ENCODE assay signal across 12 cellular contexts in the genomic region with DNA sequence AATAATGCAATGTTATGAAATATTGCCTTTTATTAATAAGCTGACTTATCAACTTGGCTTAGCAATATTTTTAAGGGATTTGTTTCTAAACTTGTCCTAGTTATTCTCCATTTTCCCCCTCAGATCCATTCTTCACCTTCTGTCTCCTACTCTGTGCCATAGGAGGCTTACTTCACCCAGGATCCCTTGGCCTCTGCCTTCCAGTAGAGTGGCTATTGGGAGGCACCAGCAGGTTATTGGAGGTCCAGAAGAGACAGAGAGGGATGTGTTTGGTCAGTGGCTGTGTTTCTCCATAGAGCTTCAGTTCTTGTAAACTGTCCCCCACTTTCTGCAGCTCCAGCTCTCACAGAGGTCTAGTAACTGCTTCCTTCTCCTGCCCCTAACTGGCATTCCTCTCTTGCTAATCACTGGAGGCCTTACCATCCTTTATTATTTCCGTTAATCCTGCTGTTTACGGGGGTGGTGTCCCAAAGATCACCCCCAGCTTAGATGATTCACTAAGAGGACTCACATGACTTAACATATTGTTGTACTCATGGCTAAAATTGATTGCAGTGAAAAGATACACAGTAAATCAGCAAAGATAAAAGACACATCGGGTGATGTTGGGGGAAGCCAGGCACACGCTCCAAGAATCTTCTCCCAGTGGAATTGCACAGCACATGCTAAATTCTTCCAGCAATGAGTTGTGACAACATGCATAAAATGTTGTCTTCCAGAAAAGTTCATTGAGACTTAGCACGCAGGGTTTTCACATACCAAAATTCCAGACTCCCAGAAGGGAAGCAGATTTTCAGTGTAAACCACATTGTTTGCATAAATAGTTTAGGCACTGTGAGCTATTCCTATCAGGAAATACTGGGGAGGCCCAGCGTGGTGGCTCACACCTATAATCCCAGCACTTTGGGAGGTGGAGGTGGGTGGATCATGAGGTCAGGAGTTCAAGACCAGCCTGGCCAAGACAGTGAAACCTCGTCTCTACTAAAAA.
DNase-seq lines count a peak whose midpoint lies in the region; ATAC-seq, FAIRE-seq and TF ChIP-seq lines count a peak whose summit lies in the region.
"Had no signal": no experiment of that assay in that cellular context is flagged by ENCODE, and none has a peak within 500 bp of the region (broad histone marks: within the 10 kb centered on the region; RNA-seq: fewer than 3 reads in every experiment).

No MANE protein-coding gene starts in this region.

- DNase-seq in EH (ENCODE audit: low read depth) (peak; percentile 98), RCC 7860 (ENCODE audit: low spot score) (peak; percentile 94), epithelial cell of proximal tubule (ENCODE audit: low read depth) (peak; percentile 52), osteoblast (ENCODE audit: insufficient read length, low spot score, missing footprints) (peak; percentile 81), tibial nerve (ENCODE audit: low spot score in 2 of 2) (no peak)
- DNase-seq: DMS 273 treated with DMSO at 0.1 percent for 48 hours; effector CD4-positive, alpha-beta T cell; NCI-H1048; SHP77 treated with DMSO at 0.1 percent for 48 hours had no signal

- peak in 1 of 2 donors; percentile 60 for TF ChIP-seq EP300 in tibial nerve (IDR thresholded peaks at IDR 0.05)

- H3K27me3 ChIP-seq in osteoblast (ENCODE audit: insufficient read depth, low read length): no peaks in the 10 kb centered on the region
- no peaks in the 10 kb centered on the region for H3K27me3 ChIP-seq in tibial nerve

- TF ChIP-seq CTCF in epithelial cell of proximal tubule (conservative IDR thresholded peaks at IDR 0.05; ENCODE audit: low read depth, low read length) (no peak), osteoblast (IDR thresholded peaks at IDR 0.05; ENCODE audit: extremely low read depth, low read depth, low read length) (no peak), tibial nerve (IDR thresholded peaks at IDR 0.05) (no peak)

- H3K4me1 ChIP-seq in osteoblast (ENCODE audit: insufficient read depth, low read length): peaks cover 34% of the 10 kb centered on the region
- peaks cover 0 to 3% (median 0%) of the 10 kb centered on the region in 4 donors for H3K4me1 ChIP-seq in tibial nerve

- H4K20me1 ChIP-seq in osteoblast (ENCODE audit: insufficient read depth, low read length): no peaks in the 10 kb centered on the region

- ATAC-seq in HG03457 (IDR thresholded peaks at IDR 0.05; ENCODE audit: unreplicated experiment) (no peak), GM18909 (IDR thresholded peaks at IDR 0.05; ENCODE audit: poor library complexity, unreplicated experiment) (no peak), GM21717 (IDR thresholded peaks at IDR 0.05; ENCODE audit: unreplicated experiment) (no peak)

- peak overlapping the region; percentile 89 for H3K27ac ChIP-seq in osteoblast (ENCODE audit: low read depth, low read length)
- no peak overlapping the region for H3K27ac ChIP-seq in tibial nerve

- TF ChIP-seq POLR2A in tibial nerve (IDR thresholded peaks at IDR 0.05): no peak

- H3K4me2 ChIP-seq in osteoblast (ENCODE audit: insufficient read depth, low read length): peak overlapping the region; percentile 25

- peak; percentile 87 for FAIRE-seq in RCC 7860 (lab: Jason Lieb, UNC)

- no peak overlapping the region for H3K4me3 ChIP-seq in epithelial cell of proximal tubule (ENCODE audit: low read depth, low read length)
- H3K4me3 ChIP-seq in osteoblast (ENCODE audit: insufficient read depth, low read length): no peak overlapping the region
- H3K4me3 ChIP-seq in tibial nerve: no peak overlapping the region

- H3K9me3 ChIP-seq in osteoblast (ENCODE audit: low read depth, low read length): no peaks in the 10 kb centered on the region
- no peaks in the 10 kb centered on the region for H3K9me3 ChIP-seq in tibial nerve

- no peaks in the 10 kb centered on the region for H3K79me2 ChIP-seq in osteoblast (ENCODE audit: insufficient read depth, low read length)

- H3K36me3 ChIP-seq in osteoblast (ENCODE audit: insufficient read depth, low read length) (no peaks in the 10 kb centered on the region), tibial nerve (no peaks in the 10 kb centered on the region)

- WGBS in tibial nerve, 2 donors: 40% methylated on average over 7 of the region's 7 CpGs

- no peak overlapping the region for H2AFZ ChIP-seq in osteoblast (ENCODE audit: low read length)

Comparison
In these comparisons a context has a peak if more than half of its experiments do, and no peak if none do; other contexts are left out.
1. DNase-seq: peak in EH (single experiment), RCC 7860 (single experiment), epithelial cell of proximal tubule (single experiment) and osteoblast (single experiment); none in tibial nerve (0 of 2).